15 cellular contexts compared by ENCODE assay signal in the genomic region with DNA sequence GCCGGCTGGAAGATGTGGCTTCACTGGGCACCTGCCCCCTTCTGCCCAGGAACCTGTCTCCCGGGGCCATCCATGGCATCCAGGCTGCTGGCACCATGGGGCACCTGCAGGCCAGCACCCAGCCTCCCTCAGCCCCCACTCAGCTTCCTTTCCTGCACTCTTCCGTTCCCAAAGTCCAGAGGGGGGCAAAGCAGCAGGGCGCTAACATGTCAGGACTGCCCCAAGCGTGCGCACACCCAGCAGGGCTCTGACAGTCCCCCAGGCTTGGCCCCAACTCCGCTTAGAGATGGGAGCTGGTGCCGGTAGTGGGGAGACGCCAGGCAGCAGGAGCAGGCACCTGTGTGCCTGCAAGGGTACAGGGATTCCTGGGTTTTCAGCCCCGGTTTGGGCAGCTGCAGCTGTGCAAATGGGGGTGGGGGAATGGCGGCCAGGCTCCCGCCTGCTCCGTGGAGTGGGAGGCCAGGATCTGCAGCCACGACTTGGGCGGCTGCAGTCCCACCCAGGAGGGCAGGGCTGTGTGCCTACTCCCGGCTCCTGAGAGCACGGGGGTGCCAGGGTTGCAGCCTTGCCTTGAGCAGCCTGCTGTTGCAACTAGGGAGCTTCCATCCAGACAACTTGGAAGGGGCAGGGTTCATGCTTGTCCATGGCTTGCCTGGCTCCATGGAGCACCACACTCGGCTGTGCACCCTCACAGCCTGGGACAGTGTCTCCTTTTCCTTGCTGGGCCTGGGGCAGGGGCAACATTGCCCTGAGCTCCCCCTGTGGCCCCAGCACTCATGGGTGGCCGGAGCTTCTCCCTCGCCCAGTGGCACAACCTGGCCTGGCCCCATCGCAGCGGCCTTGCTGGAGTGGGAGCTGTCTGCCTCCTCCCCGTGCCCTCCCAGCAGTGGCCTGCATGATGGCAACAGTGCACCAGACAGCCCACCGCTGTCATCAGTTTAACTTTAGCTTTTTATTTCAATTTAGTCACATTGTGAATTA.
A peak's percentile ranks its signal among the peaks of the same experiment; 100 is the strongest.
DNase-seq lines count a peak whose midpoint lies in the region; ATAC-seq and TF ChIP-seq lines count a peak whose summit lies in the region.
"Had no signal": no experiment of that assay in that cellular context is flagged by ENCODE, and none has a peak within 500 bp of the region (broad histone marks: within the 10 kb centered on the region; RNA-seq: fewer than 3 reads in every experiment).

No MANE protein-coding gene starts in this region.

- DNase-seq in natural killer cell treated with Interleukin-12 subunit alpha and Interleukin-12 subunit beta and Interleukin-15 and Interleukin-18, amount 100 ng/mL, for 72 hours (ENCODE audit: low spot score): no peak
- no peak for DNase-seq in natural killer cell
- peak; percentile 26 for DNase-seq in lower lobe of right lung
- peak in 1 of 2 donors; percentile 70 for DNase-seq in upper lobe of left lung
- DNase-seq in stimulated activated naive B cell treated with anti-CD40 and anti-IgM and Interleukin-4, amounts not matched to agents 10 μg/mL and 1 μg/mL and 100 μg/mL, for 72 hours: no peak
- no peak for DNase-seq in NCI-H2107 treated with DMSO at 0.1 percent for 48 hours (lab: John Stamatoyannopoulos, UW; ENCODE audit: unreplicated experiment)
- DNase-seq: BE2C; C1 segment of cervical spinal cord; Caco-2; CD4-positive, CD25-positive, alpha-beta regulatory T cell; GM23248; HFFc6 had no signal

- TF ChIP-seq EP300 in upper lobe of left lung (IDR thresholded peaks at IDR 0.05): no peak

- H3K4me3 ChIP-seq in lower lobe of right lung (no peak overlapping the region), upper lobe of left lung (no peak overlapping the region)
- H3K4me3 ChIP-seq: GM23248 had no signal

- intact Hi-C loops in natural killer cell (cut with micrococcal nuclease) (no loop called here), lower lobe of right lung (cut with DNase I) (no loop called here)

- no peaks in the 10 kb centered on the region for H3K27me3 Mint-ChIP-seq in natural killer cell treated with Interleukin-12 subunit alpha and Interleukin-12 subunit beta and Interleukin-15 and Interleukin-18, amount 100 ng/mL, for 72 hours
- no peaks in the 10 kb centered on the region for H3K27me3 Mint-ChIP-seq in natural killer cell (ENCODE audit: low read depth in 2 of 2)
- no peaks in the 10 kb centered on the region for H3K27me3 Mint-ChIP-seq in stimulated activated naive B cell treated with anti-CD40 and anti-IgM and Interleukin-4, amounts not matched to agents 10 μg/mL and 1 μg/mL and 100 μg/mL, for 72 hours
- H3K27me3 Mint-ChIP-seq: CD4-positive, CD25-positive, alpha-beta regulatory T cell had no signal

- H3K4me1 ChIP-seq in lower lobe of right lung (no peaks in the 10 kb centered on the region), upper lobe of left lung (no peaks in the 10 kb centered on the region)
- H3K4me1 ChIP-seq: BE2C, Caco-2 had no signal

- H3K27me3 ChIP-seq in lower lobe of right lung (ENCODE audit: low read depth) (no peaks in the 10 kb centered on the region), upper lobe of left lung (no peaks in the 10 kb centered on the region)
- H3K27me3 ChIP-seq: BE2C had no signal

- no peaks in the 10 kb centered on the region for H3K4me1 Mint-ChIP-seq in natural killer cell treated with Interleukin-12 subunit alpha and Interleukin-12 subunit beta and Interleukin-15 and Interleukin-18, amount 100 ng/mL, for 72 hours (ENCODE audit: low read depth in 2 of 2)
- H3K4me1 Mint-ChIP-seq in natural killer cell: no peaks in the 10 kb centered on the region
- H3K4me1 Mint-ChIP-seq in stimulated activated naive B cell treated with anti-CD40 and anti-IgM and Interleukin-4, amounts not matched to agents 10 μg/mL and 1 μg/mL and 100 μg/mL, for 72 hours: no peaks in the 10 kb centered on the region
- H3K4me1 Mint-ChIP-seq: CD4-positive, CD25-positive, alpha-beta regulatory T cell had no signal

- no peak overlapping the region for H3K27ac Mint-ChIP-seq in natural killer cell treated with Interleukin-12 subunit alpha and Interleukin-12 subunit beta and Interleukin-15 and Interleukin-18, amount 100 ng/mL, for 72 hours
- no peak overlapping the region for H3K27ac Mint-ChIP-seq in natural killer cell
- H3K27ac Mint-ChIP-seq in stimulated activated naive B cell treated with anti-CD40 and anti-IgM and Interleukin-4, amounts not matched to agents 10 μg/mL and 1 μg/mL and 100 μg/mL, for 72 hours: no peak overlapping the region
- H3K27ac Mint-ChIP-seq: CD4-positive, CD25-positive, alpha-beta regulatory T cell; HFFc6 had no signal

- no peak for TF ChIP-seq CTCF in natural killer cell (IDR thresholded peaks at IDR 0.05)
- TF ChIP-seq CTCF in lower lobe of right lung (IDR thresholded peaks at IDR 0.05): no peak
- no peak for TF ChIP-seq CTCF in upper lobe of left lung (IDR thresholded peaks at IDR 0.05)

- no peak for TF ChIP-seq POLR2A in upper lobe of left lung (IDR thresholded peaks at IDR 0.05)

- no peaks in the 10 kb centered on the region for H3K36me3 ChIP-seq in lower lobe of right lung
- H3K36me3 ChIP-seq in upper lobe of left lung: no peaks in the 10 kb centered on the region
- H3K36me3 ChIP-seq: BE2C had no signal

- no peaks in the 10 kb centered on the region for H3K9me3 ChIP-seq in lower lobe of right lung
- no peaks in the 10 kb centered on the region for H3K9me3 ChIP-seq in upper lobe of left lung
- H3K9me3 ChIP-seq: BE2C, Caco-2 had no signal

- peaks cover 1% of the 10 kb centered on the region for H3K9me3 Mint-ChIP-seq in natural killer cell treated with Interleukin-12 subunit alpha and Interleukin-12 subunit beta and Interleukin-15 and Interleukin-18, amount 100 ng/mL, for 72 hours
- H3K9me3 Mint-ChIP-seq in natural killer cell: peaks cover 2 to 6% of the 10 kb centered on the region in 2 donors
- peaks cover 2 to 8% of the 10 kb centered on the region in 2 donors for H3K9me3 Mint-ChIP-seq in stimulated activated naive B cell treated with anti-CD40 and anti-IgM and Interleukin-4, amounts not matched to agents 10 μg/mL and 1 μg/mL and 100 μg/mL, for 72 hours
- H3K9me3 Mint-ChIP-seq: HFFc6 had no signal

- ATAC-seq in natural killer cell treated with Interleukin-12 subunit alpha and Interleukin-12 subunit beta and Interleukin-15 and Interleukin-18, amount 100 ng/mL, for 72 hours: peak; percentile 20 to 36
- ATAC-seq in natural killer cell (no peak), lower lobe of right lung (peak in 1 of 2 donors; percentile 21), upper lobe of left lung (ENCODE audit: low FRiP score in 2 of 2) (peak; percentile 17 to 57), GM21576 (IDR thresholded peaks at IDR 0.05; ENCODE audit: unreplicated experiment) (no peak)
- no peak for ATAC-seq in stimulated activated naive B cell treated with anti-CD40 and anti-IgM and Interleukin-4, amounts not matched to agents 10 μg/mL and 1 μg/mL and 100 μg/mL, for 72 hours (replicated peaks)
- ATAC-seq: HCT116 had no signal

- no peak overlapping the region for H3K27ac ChIP-seq in lower lobe of right lung
- no peak overlapping the region for H3K27ac ChIP-seq in upper lobe of left lung
- H3K27ac ChIP-seq: GM23248, HL-60 had no signal

- WGBS in upper lobe of left lung, 2 donors: 90 to 94% methylated on average over 10 to 24 of the region's 24 CpGs

- H3K4me3 Mint-ChIP-seq in natural killer cell treated with Interleukin-12 subunit alpha and Interleukin-12 subunit beta and Interleukin-15 and Interleukin-18, amount 100 ng/mL, for 72 hours: no peak overlapping the region
- H3K4me3 Mint-ChIP-seq in natural killer cell: no peak overlapping the region
- H3K4me3 Mint-ChIP-seq in stimulated activated naive B cell treated with anti-CD40 and anti-IgM and Interleukin-4, amounts not matched to agents 10 μg/mL and 1 μg/mL and 100 μg/mL, for 72 hours: no peak overlapping the region
- H3K4me3 Mint-ChIP-seq: CD4-positive, CD25-positive, alpha-beta regulatory T cell; HFFc6 had no signal

- no peaks in the 10 kb centered on the region for H3K36me3 Mint-ChIP-seq in natural killer cell treated with Interleukin-12 subunit alpha and Interleukin-12 subunit beta and Interleukin-15 and Interleukin-18, amount 100 ng/mL, for 72 hours
- no peaks in the 10 kb centered on the region for H3K36me3 Mint-ChIP-seq in natural killer cell
- H3K36me3 Mint-ChIP-seq in stimulated activated naive B cell treated with anti-CD40 and anti-IgM and Interleukin-4, amounts not matched to agents 10 μg/mL and 1 μg/mL and 100 μg/mL, for 72 hours: peaks cover 0 to 4% of the 10 kb centered on the region in 2 donors
- H3K36me3 Mint-ChIP-seq: CD4-positive, CD25-positive, alpha-beta regulatory T cell had no signal

Comparison
In these comparisons a context has a peak if more than half of its experiments do, and no peak if none do; other contexts are left out.
1. ATAC-seq: peak in natural killer cell treated with Interleukin-12 subunit alpha and Interleukin-12 subunit beta and Interleukin-15 and Interleukin-18, amount 100 ng/mL, for 72 hours (2 of 2) and upper lobe of left lung (2 of 2); none in natural killer cell (0 of 3), stimulated activated naive B cell treated with anti-CD40 and anti-IgM and Interleukin-4, amounts not matched to agents 10 μg/mL and 1 μg/mL and 100 μg/mL, for 72 hours (0 of 2) and GM21576 (single experiment).